ENCODE assay signal across 23 cellular contexts in the genomic region with DNA sequence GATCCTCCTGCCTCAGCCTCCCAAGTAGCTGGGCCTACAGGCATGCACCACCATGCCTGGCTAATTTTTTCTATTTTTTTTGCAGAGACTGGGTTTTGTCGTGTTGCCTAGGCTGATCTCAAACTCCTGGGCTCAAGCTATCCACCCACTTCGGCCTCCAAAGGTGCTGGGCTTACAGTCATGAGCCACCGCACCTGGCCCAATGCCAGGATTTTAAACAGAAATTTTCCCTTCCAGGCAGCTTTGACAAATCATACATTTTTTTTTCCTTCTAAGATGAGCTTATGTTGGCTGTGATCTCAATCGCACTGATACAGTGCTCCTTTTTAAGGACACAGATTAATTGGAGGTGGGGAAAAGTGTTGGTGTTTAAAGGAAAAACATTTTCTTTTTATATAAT.
DNase-seq lines count a peak whose midpoint lies in the region; ATAC-seq, FAIRE-seq and TF ChIP-seq lines count a peak whose summit lies in the region.
"Had no signal": no experiment of that assay in that cellular context is flagged by ENCODE, and none has a peak within 500 bp of the region (broad histone marks: within the 10 kb centered on the region; RNA-seq: fewer than 3 reads in every experiment).

No MANE protein-coding gene starts in this region.

- H3K27ac Mint-ChIP-seq in neural crest cell (ENCODE audit: unreplicated experiment), result peak overlapping the region; percentile 23

- no peak for TF ChIP-seq RAD21 in K562 (CRISPR knock-in tag; conservative IDR thresholded peaks at IDR 0.05 in 1 of 2, IDR thresholded peaks at IDR 0.05 in 1 of 2)

- TF ChIP-seq CTCF in K562 (IDR thresholded peaks at IDR 0.05 in 2 of 3, conservative IDR thresholded peaks at IDR 0.05 in 1 of 3; ENCODE audit: insufficient read depth in 2 of 3, low read depth in 1 of 3, low read length in 3 of 3) (no peak), neural crest cell (conservative IDR thresholded peaks at IDR 0.05) (no peak), brain microvascular endothelial cell (IDR thresholded peaks at IDR 0.05; ENCODE audit: low read depth, low read length, missing control alignments) (no peak)

- H3K9me3 Mint-ChIP-seq in neural crest cell, result no peaks in the 10 kb centered on the region

- no peaks in the 10 kb centered on the region for H4K20me1 ChIP-seq in K562 (replicated peaks; ENCODE audit: control insufficient read depth, insufficient read depth, low read length)

- H3K36me3 Mint-ChIP-seq in neural crest cell (ENCODE audit: low read depth), result no peaks in the 10 kb centered on the region

- in situ Hi-C loops in Caki2 (cut with HindIII; ENCODE audit: low pct_unique_long_range_greater_than_20kb, low sequenced_read_pairs), result no loop called here
- in situ Hi-C loops in K562 (cut with MboI), result loop anchor here (25.0 kb wide), 1 partner anchor 208 kb away; no protein-coding TSS in a partner anchor
- in situ Hi-C loops in brain microvascular endothelial cell (cut with HindIII; ENCODE audit: low pct_ligation_motif_present, low sequenced_read_pairs), result no loop called here

- no peak overlapping the region for H3K27ac ChIP-seq in K562 (ENCODE audit: extremely low read depth, low read depth, low read length)
- H3K27ac ChIP-seq in brain microvascular endothelial cell, result no peak overlapping the region
- H3K27ac ChIP-seq: GM23248, RWPE1 had no signal

- no peak for TF ChIP-seq POLR2A in K562 (conservative IDR thresholded peaks at IDR 0.05)

- FAIRE-seq in K562 (lab: Jason Lieb, UNC), result no peak
- FAIRE-seq: G401.6 had no signal

- ATAC-seq in K562 (no peak), GM21390 (IDR thresholded peaks at IDR 0.05; ENCODE audit: unreplicated experiment) (no peak), HG03432 (IDR thresholded peaks at IDR 0.05; ENCODE audit: unreplicated experiment) (no peak)
- ATAC-seq: Panc1 had no signal

- BruUV-seq in K562 (replicated peaks; lab: Mats Ljungman, UMichigan), result no TSS peak

- H3K4me3 ChIP-seq in K562, result no peak overlapping the region
- H3K4me3 ChIP-seq in brain microvascular endothelial cell (ENCODE audit: low read depth, low read length), result no peak overlapping the region
- H3K4me3 ChIP-seq: GM23248 had no signal

- H3K4me1 ChIP-seq in K562 (replicated peaks in 1 of 2; ENCODE audit: control insufficient read depth in 2 of 2, insufficient read depth in 2 of 2, low read length in 2 of 2), result no peaks in the 10 kb centered on the region; a peak in 1 of 5 replicates

- CTCF ChIA-PET in K562 (lab: Yijun Ruan, JAX; ENCODE audit: low intra/inter-chr PET ratio), result no interaction called here

- H3K79me2 ChIP-seq in K562 (ENCODE audit: control insufficient read depth, insufficient read depth, low read length), result no peaks in the 10 kb centered on the region

- no peak overlapping the region for H2AFZ ChIP-seq in K562 (ENCODE audit: low read depth, low read length)
- H2AFZ ChIP-seq: GM23248 had no signal

- H3K9me1 ChIP-seq in K562 (ENCODE audit: control insufficient read depth, insufficient read depth, low read length), result no peaks in the 10 kb centered on the region

- no peak overlapping the region for H3K9ac ChIP-seq in K562 (ENCODE audit: insufficient read depth in 1 of 2, low read depth in 2 of 2, low read length in 2 of 2)
- H3K9ac ChIP-seq: GM23248 had no signal

- no peak overlapping the region for H3K4me2 ChIP-seq in K562 (ENCODE audit: insufficient read depth, low read length)

- H3K4me1 Mint-ChIP-seq in neural crest cell, result no peaks in the 10 kb centered on the region

- DNase-seq in Caki2 (ENCODE audit: low read depth) (peak; percentile 25), HT-29 (ENCODE audit: low spot score) (peak; percentile 39), K562 (ENCODE audit: extremely low read depth in 1 of 4, low spot score in 3 of 4) (no peak), neural crest cell (ENCODE audit: low read depth, low spot score) (no peak), brain microvascular endothelial cell (no peak)
- DNase-seq: DMS53; GM23248; H7; IMR-90; NCI-H1092; NCI-H1417 treated with DMSO at 0.1 percent for 48 hours; NCI-H1694 treated with DMSO at 0.1 percent for 48 hours; NCI-H2081; NCI-H345; NCI-H510A treated with DMSO at 0.1 percent for 48 hours; NCI-H774; NK-92 treated with Interleukin-12 subunit alpha and Interleukin-12 subunit beta, amount 100 ng/mL, for 24 hours; SHP77 had no signal

- no peaks in the 10 kb centered on the region; a peak in 1 of 5 replicates for H3K27me3 ChIP-seq in K562 (ENCODE audit: control insufficient read depth in 2 of 2, insufficient read depth in 2 of 2, low read length in 2 of 2)
- no peaks in the 10 kb centered on the region for H3K27me3 ChIP-seq in brain microvascular endothelial cell (replicated peaks)

- 16% methylated on average over 4 of the region's 4 CpGs for WGBS in K562 (ENCODE audit: insufficient coverage, low coverage, missing lambda C conversion rate)

- intact Hi-C loops in K562 (cut with micrococcal nuclease), result no loop called here

- POLR2A ChIA-PET in K562 (lab: Yijun Ruan, JAX), result interaction anchor here (1.4 kb wide), 1 partner anchor 57 kb away, joined by 6 read pairs; no protein-coding TSS in a partner anchor

- TF ChIP-seq EP300 in K562 (IDR thresholded peaks at IDR 0.05; ENCODE audit: low read length), result no peak

- H3K4me3 Mint-ChIP-seq in neural crest cell, result no peak overlapping the region

- H3K36me3 ChIP-seq in K562 (ENCODE audit: control insufficient read depth, insufficient read depth, low read length) (no peaks in the 10 kb centered on the region), brain microvascular endothelial cell (replicated peaks) (no peaks in the 10 kb centered on the region)

- no peaks in the 10 kb centered on the region for H3K9me3 ChIP-seq in K562 (replicated peaks; ENCODE audit: control insufficient read depth, insufficient read depth, low read depth, low read length)

- H3K27me3 Mint-ChIP-seq in neural crest cell (ENCODE audit: low read depth), result no peaks in the 10 kb centered on the region

TF ChIP-seq in K562, 482 proteins besides CTCF, POLR2A, EP300 and RAD21:
- TF ChIP-seq FOXA3 (CRISPR knock-in tag; conservative IDR thresholded peaks at IDR 0.05 in 1 of 2, IDR thresholded peaks at IDR 0.05 in 1 of 2), result no peak
- peak; percentile 58 for TF ChIP-seq NFIX (CRISPR knock-in tag; IDR thresholded peaks at IDR 0.05; ENCODE audit: low read depth)
- peak; percentile 92 for TF ChIP-seq NFIC (IDR thresholded peaks at IDR 0.05)

Comparison
In these comparisons a context has a peak if more than half of its experiments do, and no peak if none do; other contexts are left out.
1. DNase-seq: peak in Caki2 (single experiment) and HT-29 (single experiment); none in K562 (0 of 4), neural crest cell (single experiment) and brain microvascular endothelial cell (single experiment).